Comparison of ENCODE assay signal across 9 cellular contexts in genomic region chr5:149345892-149346222, GRCh38. TPM values are rescaled to one million over a fixed set of nuclear protein-coding genes. Genes with fewer than 3 reads are reported as not detected.
A peak's percentile ranks its signal among the peaks of the same experiment; 100 is the strongest.
DNase-seq lines count a peak whose midpoint lies in the region; ATAC-seq and TF ChIP-seq lines count a peak whose summit lies in the region.
"Had no signal": no experiment of that assay in that cellular context is flagged by ENCODE, and none has a peak within 500 bp of the region (broad histone marks: within the 10 kb centered on the region; RNA-seq: fewer than 3 reads in every experiment).

No MANE protein-coding gene starts in this region.

- H2BK15ac ChIP-seq in H9 (ENCODE audit: low read depth, low read length): no peak overlapping the region

- WGBS in H9 (ENCODE audit: extremely low coverage, insufficient read length, low lambda C conversion rate): no CpG with 5 or more reads among the region's 11 CpGs
- WGBS in upper lobe of left lung, 2 donors: 1 to 2% methylated on average over 10 to 11 of the region's 11 CpGs

- peaks cover 4% of the 10 kb centered on the region for H3K79me1 ChIP-seq in H9 (ENCODE audit: insufficient read depth, low read depth, low read length, poor library complexity, severe bottlenecking)

- no peak overlapping the region for H3T11ph ChIP-seq in H9 (ENCODE audit: low read length)

- H4K91ac ChIP-seq in H9 (ENCODE audit: insufficient read length, low read depth, low read length): no peak overlapping the region

- POLR2A ChIA-PET in Panc1 (lab: Charles Lee): interaction anchor here (0.9 to 1.4 kb wide), 2 partner anchors 11 to 16 kb away, joined by 3 to 4 read pairs; no protein-coding TSS in a partner anchor

- no peak overlapping the region for H2BK12ac ChIP-seq in H9 (ENCODE audit: insufficient read length, low read depth, low read length)

- H2AK5ac ChIP-seq in H9 (ENCODE audit: insufficient read length, low read length): no peak overlapping the region

- peak overlapping the region; percentile 87 for H3K14ac ChIP-seq in H9 (ENCODE audit: insufficient read depth, low read length)

- no peak for ATAC-seq in DND-41 (ENCODE audit: insufficient read depth, low read depth)
- ATAC-seq in Panc1: peak; percentile 17
- ATAC-seq in upper lobe of left lung (ENCODE audit: low FRiP score in 2 of 2): peak in 1 of 2 donors; percentile 12
- ATAC-seq in HG03095 (IDR thresholded peaks at IDR 0.05; ENCODE audit: unreplicated experiment): no peak

- H2AFZ ChIP-seq in DND-41 (ENCODE audit: low read depth, low read length) (peak overlapping the region; percentile 59), H9 (ENCODE audit: low read length) (no peak overlapping the region)

- no peak overlapping the region for H3K4ac ChIP-seq in H9 (ENCODE audit: low read depth, low read length)

- peak overlapping the region; percentile 63 for H3K4me2 ChIP-seq in DND-41 (ENCODE audit: insufficient read depth, low read length)
- H3K4me2 ChIP-seq in H9 (ENCODE audit: insufficient read depth, insufficient read length, low read length): peak overlapping the region; percentile 67

- DNase-seq in DND-41: no peak
- no peak for DNase-seq in H9
- DNase-seq in Panc1 (ENCODE audit: low read depth, low spot score): no peak
- DNase-seq in lung microvascular endothelial cell (ENCODE audit: low read depth in 2 of 2): peak; percentile 49 to 55
- DNase-seq in upper lobe of left lung: no peak
- DNase-seq in NCI-H1694 treated with DMSO at 0.1 percent for 48 hours (lab: John Stamatoyannopoulos, UW): no peak

- no peak overlapping the region for H2BK5ac ChIP-seq in H9 (ENCODE audit: insufficient read length, low read length)

- H3K36me3 Mint-ChIP-seq in H9 (ENCODE audit: insufficient read depth in 1 of 3, low read depth in 3 of 3): peaks cover 24 to 40% (median 40%) of the 10 kb centered on the region in 3 experiments; a peak in 6 of 7 replicates

- no peaks in the 10 kb centered on the region for H3K9me3 Mint-ChIP-seq in H9

- H3K27me3 ChIP-seq in DND-41 (ENCODE audit: insufficient read depth, low read length, poor library complexity) (no peaks in the 10 kb centered on the region), H9 (ENCODE audit: insufficient read depth, low read length) (no peaks in the 10 kb centered on the region), Panc1 (ENCODE audit: control insufficient read depth, insufficient read depth, low read length) (no peaks in the 10 kb centered on the region), upper lobe of left lung (no peaks in the 10 kb centered on the region)

- H3K79me2 ChIP-seq in DND-41 (ENCODE audit: insufficient read depth, low read length): no peaks in the 10 kb centered on the region
- H3K79me2 ChIP-seq in H9 (ENCODE audit: insufficient read depth, low read length): peaks cover 7% of the 10 kb centered on the region; the same call in 1 of the 2 replicates

- BruUV-seq in Panc1 (replicated peaks; lab: Mats Ljungman, UMichigan): no TSS peak

- peak overlapping the region; percentile 91 for H3K18ac ChIP-seq in H9 (ENCODE audit: insufficient read length, low read depth, low read length)

- H3K9ac ChIP-seq in DND-41 (ENCODE audit: low read depth, low read length) (peak overlapping the region; percentile 52), H9 (ENCODE audit: extremely low read depth, insufficient read length, low read length) (peak overlapping the region; percentile 64)

- H3K4me1 Mint-ChIP-seq in H9: peaks cover 9 to 17% of the 10 kb centered on the region in 2 experiments

- CTCF ChIA-PET in Panc1 (lab: Charles Lee): no interaction called here

- H3K56ac ChIP-seq in H9 (ENCODE audit: insufficient read length, low read depth, low read length): no peak overlapping the region

- in situ Hi-C loops in Panc1 (cut with HindIII; ENCODE audit: low pct_unique_long_range_greater_than_20kb, low sequenced_read_pairs): no loop called here

- H4K20me1 ChIP-seq in DND-41 (ENCODE audit: insufficient read depth, low read length) (no peaks in the 10 kb centered on the region), H9 (ENCODE audit: control insufficient read depth, insufficient read depth, insufficient read length) (no peaks in the 10 kb centered on the region)

- H3K9me3 ChIP-seq in DND-41 (ENCODE audit: insufficient read depth, low read length, severe bottlenecking) (no peaks in the 10 kb centered on the region), H9 (ENCODE audit: control insufficient read depth, low read depth, low read length) (no peaks in the 10 kb centered on the region), Panc1 (ENCODE audit: control insufficient read depth, insufficient read depth, low read depth, low read length) (no peaks in the 10 kb centered on the region), upper lobe of left lung (no peaks in the 10 kb centered on the region)

- intact Hi-C loops in Panc1 (cut with micrococcal nuclease; ENCODE audit: unreplicated experiment): no loop called here

- no peak overlapping the region for H3K23ac ChIP-seq in H9 (ENCODE audit: insufficient read length, low read depth, low read length)

- H3K27me3 Mint-ChIP-seq in H9 (ENCODE audit: low read depth): peaks cover 11% of the 10 kb centered on the region

- H3K4me3 ChIP-seq in DND-41 (ENCODE audit: low read depth in 1 of 2, low read length in 2 of 2) (peak overlapping the region; percentile 31 to 69; a peak in 3 of 4 replicates), Panc1 (ENCODE audit: low read depth in 2 of 2, low read length in 2 of 2) (peak overlapping the region; percentile 82 to 89), upper lobe of left lung (peak overlapping the region; percentile 54 to 91 (median 76))

- TF ChIP-seq POLR2A in upper lobe of left lung (IDR thresholded peaks at IDR 0.05): no peak

- no peak overlapping the region for H2BK20ac ChIP-seq in H9 (ENCODE audit: low read depth, low read length, poor library complexity, severe bottlenecking)

- no peak overlapping the region for H2BK120ac ChIP-seq in H9 (ENCODE audit: low read depth, low read length, poor library complexity, severe bottlenecking)

- H4K8ac ChIP-seq in H9 (replicated peaks; ENCODE audit: insufficient read length, low read depth, low read length): no peak overlapping the region

- H3K27ac ChIP-seq in DND-41 (ENCODE audit: low read length) (peak overlapping the region; percentile 50; the same call in 1 of the 2 replicates), H9 (ENCODE audit: insufficient read length, low read depth, low read length) (no peak overlapping the region), Panc1 (ENCODE audit: low read length) (peak overlapping the region; percentile 96), cingulate gyrus (ENCODE audit: low read depth, low read length) (peak overlapping the region; percentile 80), upper lobe of left lung (peak overlapping the region; percentile 79 to 89 (median 86))

- H3K27ac Mint-ChIP-seq in H9: peak overlapping the region; percentile 87 to 96 (median 93); a peak in 6 of 7 replicates

- H4K5ac ChIP-seq in H9 (ENCODE audit: insufficient read length, low read depth, low read length): no peak overlapping the region

- peaks cover 7% of the 10 kb centered on the region; the same call in 1 of the 2 replicates for H3K36me3 ChIP-seq in DND-41 (ENCODE audit: insufficient read depth, low read length)
- peaks cover 31% of the 10 kb centered on the region for H3K36me3 ChIP-seq in Panc1 (ENCODE audit: control insufficient read depth, insufficient read depth, low read length)
- peaks cover 21 to 32% (median 23%) of the 10 kb centered on the region in 4 donors for H3K36me3 ChIP-seq in upper lobe of left lung

- H3K23me2 ChIP-seq in H9 (ENCODE audit: insufficient read length, low read depth, low read length, poor library complexity, severe bottlenecking): peaks cover 13% of the 10 kb centered on the region

- peaks cover 35% of the 10 kb centered on the region for H3K4me1 ChIP-seq in DND-41 (ENCODE audit: insufficient read depth, low read length)
- no peaks in the 10 kb centered on the region for H3K4me1 ChIP-seq in H9 (ENCODE audit: insufficient read depth, low read length)
- peaks cover 7% of the 10 kb centered on the region for H3K4me1 ChIP-seq in Panc1 (ENCODE audit: control insufficient read depth, insufficient read depth, low read length)
- peaks cover 26 to 40% (median 34%) of the 10 kb centered on the region in 4 donors for H3K4me1 ChIP-seq in upper lobe of left lung

- no peak for TF ChIP-seq EP300 in upper lobe of left lung (IDR thresholded peaks at IDR 0.05)

- H3K4me3 Mint-ChIP-seq in H9: peak overlapping the region; percentile 91 to 96

- TF ChIP-seq CTCF in DND-41 (IDR thresholded peaks at IDR 0.05; ENCODE audit: borderline replicate concordance, extremely low read depth, low read length, poor library complexity, severe bottlenecking) (no peak), H9 (conservative IDR thresholded peaks at IDR 0.05) (no peak), Panc1 (IDR thresholded peaks at IDR 0.05) (no peak), upper lobe of left lung (IDR thresholded peaks at IDR 0.05) (no peak)

RNA-seq across cellular contexts. Expression of gene GRPEL2, which starts 0.6 kb away (rescaled TPM):
- total RNA-seq in H9 (2021) (44.4 and 47.3 TPM in 2 replicates), Panc1 (2021; ENCODE audit: unreplicated experiment) (30.1 TPM), lung microvascular endothelial cell (39.7 and 128 TPM in 2 replicates), upper lobe of left lung (10 to 100 TPM in 4 of 6 donors, 1 to 10 TPM in 2; 7.3 to 22.1 (median 12.9) TPM)
- polyA plus RNA-seq in Panc1 (2012; ENCODE audit: insufficient read length): 14.3 TPM

RNA-seq across cellular contexts. Expression of gene PCYOX1L, which starts 12.0 kb away (rescaled TPM):
- total RNA-seq in H9 (2021) (15.3 and 16.5 TPM in 2 replicates), Panc1 (2021; ENCODE audit: unreplicated experiment) (7.0 TPM), lung microvascular endothelial cell (9.8 and 13.3 TPM in 2 replicates), upper lobe of left lung (10 to 100 TPM in 1 of 6 donors, 1 to 10 TPM in 5; 3.2 to 10.1 (median 5.0) TPM)
- polyA plus RNA-seq in Panc1 (2012; ENCODE audit: insufficient read length): 10.0 TPM

RNA-seq across cellular contexts. Expression of gene IL17B, which starts 33.2 kb away (rescaled TPM):
- total RNA-seq in H9 (2021): not detected in 2 replicates
- total RNA-seq in Panc1 (2021; ENCODE audit: unreplicated experiment): not detected
- polyA plus RNA-seq in Panc1 (2012; ENCODE audit: insufficient read length): not detected
- total RNA-seq in lung microvascular endothelial cell: not detected in 2 replicates
- 1 to 10 TPM in 1 of 6 donors, not detected in 5; 2.4 TPM for total RNA-seq in upper lobe of left lung
- total RNA-seq: T-helper 2 cell treated with Interferon-gamma antibody and Interleukin-4, amounts not matched to agents 100 ng/mL and 5 ng/mL, for 36 hours had no signal

Comparison
In these comparisons a context has a peak if more than half of its experiments do, and no peak if none do; other contexts are left out.
1. DNase-seq: peak in lung microvascular endothelial cell (2 of 2); none in DND-41 (single experiment), H9 (single experiment), Panc1 (single experiment), upper lobe of left lung (0 of 2) and NCI-H1694 treated with DMSO at 0.1 percent for 48 hours (single experiment).
2. Peak in every context shown above with its lines, with median percentiles within 50 percentile points of each other: H3K4me3 ChIP-seq.